Comparison of ENCODE assay signal across 1 cellular context in genomic region chr6:107207251-107207890, GRCh38.
TF ChIP-seq lines count a peak whose summit lies in the region.

No MANE protein-coding gene starts in this region.

TF ChIP-seq in WTC11, 78 proteins besides CTCF, POLR2A, EP300 and RAD21 (continued from another document):
- TF ChIP-seq ZNF281 (CRISPR knock-in tag; IDR thresholded peaks at IDR 0.05), result no peak
- TF ChIP-seq ZSCAN18 (CRISPR knock-in tag; IDR thresholded peaks at IDR 0.05), result no peak
- TF ChIP-seq ZNF121 (CRISPR knock-in tag; IDR thresholded peaks at IDR 0.05), result no peak
- TF ChIP-seq TEAD1 (CRISPR knock-in tag; IDR thresholded peaks at IDR 0.05), result no peak
- TF ChIP-seq E2F4 (CRISPR knock-in tag; IDR thresholded peaks at IDR 0.05; ENCODE audit: borderline replicate concordance, low read depth), result no peak
- no peak for TF ChIP-seq ZNF396 (CRISPR knock-in tag; IDR thresholded peaks at IDR 0.05; ENCODE audit: borderline replicate concordance)
- no peak for TF ChIP-seq NR1H2 (CRISPR knock-in tag; IDR thresholded peaks at IDR 0.05)
- TF ChIP-seq PRDM15 (CRISPR knock-in tag; IDR thresholded peaks at IDR 0.05), result no peak
- TF ChIP-seq IRF1 (CRISPR knock-in tag; IDR thresholded peaks at IDR 0.05), result no peak
- no peak for TF ChIP-seq TEAD4 (CRISPR knock-in tag; IDR thresholded peaks at IDR 0.05)
- TF ChIP-seq NR2C2 (CRISPR knock-in tag; IDR thresholded peaks at IDR 0.05), result no peak
- TF ChIP-seq CBFB (CRISPR knock-in tag; IDR thresholded peaks at IDR 0.05; ENCODE audit: low read depth), result no peak
- TF ChIP-seq ZNF423 (CRISPR knock-in tag; IDR thresholded peaks at IDR 0.05), result no peak
- no peak for TF ChIP-seq GABPB1 (CRISPR knock-in tag; IDR thresholded peaks at IDR 0.05)
- TF ChIP-seq FOXP4 (CRISPR knock-in tag; IDR thresholded peaks at IDR 0.05), result no peak
